Comparison of ENCODE assay signal across 12 cellular contexts in genomic region chr3:100033184-100033583, GRCh38.
DNase-seq lines count a peak whose midpoint lies in the region; ATAC-seq, FAIRE-seq and TF ChIP-seq lines count a peak whose summit lies in the region.
"Had no signal": no experiment of that assay in that cellular context is flagged by ENCODE, and none has a peak within 500 bp of the region (broad histone marks: within the 10 kb centered on the region; RNA-seq: fewer than 3 reads in every experiment).

No MANE protein-coding gene starts in this region.

- H2AFZ ChIP-seq in SK-N-SH (ENCODE audit: low read depth), result no peak overlapping the region

- no peak for TF ChIP-seq POLR2A in H54 (IDR thresholded peaks at IDR 0.05; ENCODE audit: low read depth, low read length)

- CTCF ChIA-PET in SK-N-SH (lab: Yijun Ruan, JAX), result interaction anchor here (1.2 kb wide), 1 partner anchor 36 kb away, joined by 3 read pairs; no protein-coding TSS in a partner anchor

- no peak for ATAC-seq in HG03432 (IDR thresholded peaks at IDR 0.05; ENCODE audit: unreplicated experiment)
- ATAC-seq: K562; stimulated activated naive CD8-positive, alpha-beta T cell treated with anti-CD3 and anti-CD28 coated beads, Interleukin-15, Interleukin-2, amounts not matched to agents 100 U/mL and 50 U/mL, for 24 hours had no signal

- H3K4me1 ChIP-seq in SK-N-SH (ENCODE audit: control insufficient read depth in 1 of 2, insufficient read depth in 2 of 2, low read depth in 1 of 2, low read length in 1 of 2), result peaks cover 8 to 25% of the 10 kb centered on the region in 2 experiments; a peak in 3 of 4 replicates
- H3K4me1 ChIP-seq: Peyer's patch had no signal

- TF ChIP-seq RAD21 in SK-N-SH (IDR thresholded peaks at IDR 0.05; ENCODE audit: low read length), result no peak

- FAIRE-seq in H54 (lab: Jason Lieb, UNC), result peak; percentile 93
- FAIRE-seq in frontal cortex (lab: Jason Lieb, UNC), result no peak
- FAIRE-seq: GM19239, K562 had no signal

- TF ChIP-seq EP300 in SK-N-SH (IDR thresholded peaks at IDR 0.05; ENCODE audit: borderline replicate concordance in 1 of 2, low read depth in 1 of 2, low read length in 1 of 2), result peak in 1 of 2 experiments; percentile 71; a peak in 2 of 4 replicates

- TF ChIP-seq CTCF in SK-N-SH (IDR thresholded peaks at IDR 0.05), result no peak

- H3K9me2 ChIP-seq in SK-N-SH, result no peaks in the 10 kb centered on the region

- H3K4me2 ChIP-seq in SK-N-SH, result peak overlapping the region; percentile 59; the same call in 1 of the 2 replicates

- H3K27ac ChIP-seq in SK-N-SH (ENCODE audit: low read depth in 2 of 2, low read length in 1 of 2), result peak overlapping the region; percentile 59 to 90
- H3K27ac ChIP-seq: Peyer's patch had no signal

- H3K27me3 ChIP-seq in SK-N-SH (ENCODE audit: insufficient read depth), result no peaks in the 10 kb centered on the region
- H3K27me3 ChIP-seq: Peyer's patch had no signal

- no peaks in the 10 kb centered on the region for H3K36me3 ChIP-seq in SK-N-SH (replicated peaks in 1 of 2; ENCODE audit: control insufficient read depth in 1 of 2, insufficient read depth in 2 of 2, low read length in 1 of 2)
- H3K36me3 ChIP-seq: Peyer's patch had no signal

- 20% methylated on average over 1 of the region's 1 CpG for WGBS in SK-N-SH (ENCODE audit: low lambda C conversion rate)

- no peaks in the 10 kb centered on the region for H4K20me1 ChIP-seq in SK-N-SH (ENCODE audit: insufficient read depth)

- H3K9me3 ChIP-seq in SK-N-SH, result no peaks in the 10 kb centered on the region
- H3K9me3 ChIP-seq: Peyer's patch had no signal

- POLR2A ChIA-PET in SK-N-SH (lab: Yijun Ruan, JAX), result no interaction called here

- H3K9ac ChIP-seq in SK-N-SH, result peak overlapping the region; percentile 37; the same call in 1 of the 2 replicates

- DNase-seq in H54 (ENCODE audit: insufficient read length, low spot score) (no peak), SK-N-SH (no peak), glomerular visceral epithelial cell (ENCODE audit: extremely low spot score) (peak; percentile 72), skeletal muscle cell (ENCODE audit: low read depth) (peak; percentile 68), NCI-H748 treated with DMSO at 0.1 percent for 48 hours (lab: John Stamatoyannopoulos, UW) (no peak), frontal cortex (ENCODE audit: low spot score in 2 of 2) (no peak)
- DNase-seq: H9; Peyer's patch; stimulated activated naive CD8-positive, alpha-beta T cell treated with anti-CD3 and anti-CD28 coated beads, Interleukin-15, Interleukin-2, amounts not matched to agents 100 U/mL and 50 U/mL, for 24 hours had no signal

- H3K4me3 ChIP-seq in SK-N-SH (ENCODE audit: low read depth in 2 of 2, low read length in 1 of 2), result no peak overlapping the region
- no peak overlapping the region for H3K4me3 ChIP-seq in skeletal muscle cell (ENCODE audit: low read depth, low read length)
- H3K4me3 ChIP-seq: K562, Peyer's patch had no signal

- H3F3A ChIP-seq in SK-N-SH (replicated peaks; ENCODE audit: insufficient read depth), result peaks cover 30% of the 10 kb centered on the region

- no peaks in the 10 kb centered on the region for H3K79me2 ChIP-seq in SK-N-SH (ENCODE audit: insufficient read depth)

TF ChIP-seq in SK-N-SH, 30 proteins besides CTCF, POLR2A, EP300 and RAD21 (continues in another document):
- TF ChIP-seq USF2 (IDR thresholded peaks at IDR 0.05; ENCODE audit: borderline replicate concordance, low read depth, low read length) (no peak), CHD2 (IDR thresholded peaks at IDR 0.05; ENCODE audit: low read length, partially characterized antibody) (no peak), NFIC (IDR thresholded peaks at IDR 0.05; ENCODE audit: borderline replicate concordance) (no peak), SIN3A (IDR thresholded peaks at IDR 0.05; ENCODE audit: borderline replicate concordance, low read depth, low read length) (no peak), IRF3 (IDR thresholded peaks at IDR 0.05; ENCODE audit: low read depth, low read length) (no peak), SMC3 (IDR thresholded peaks at IDR 0.05; ENCODE audit: low read depth, low read length) (no peak), POLR2AphosphoS5 (IDR thresholded peaks at IDR 0.05; ENCODE audit: low read depth, low read length) (no peak), GATA2 (CRISPR knock-in tag; IDR thresholded peaks at IDR 0.05) (no peak), PBX3 (IDR thresholded peaks at IDR 0.05) (peak; percentile 65), ELF1 (IDR thresholded peaks at IDR 0.05) (no peak), MXI1 (IDR thresholded peaks at IDR 0.05; ENCODE audit: low read depth, low read length) (no peak), NRF1 (IDR thresholded peaks at IDR 0.05; ENCODE audit: low read depth, low read length) (no peak), TAF1 (IDR thresholded peaks at IDR 0.05; ENCODE audit: borderline replicate concordance, low read depth, low read length) (no peak), YY1 (IDR thresholded peaks at IDR 0.05; ENCODE audit: low read depth) (no peak), EZH2phosphoT487 (IDR thresholded peaks at IDR 0.05; ENCODE audit: borderline replicate concordance, low read depth) (no peak), TEAD4 (IDR thresholded peaks at IDR 0.05; ENCODE audit: borderline replicate concordance, insufficient read depth) (no peak), JUND (IDR thresholded peaks at IDR 0.05) (no peak), RFX5 (IDR thresholded peaks at IDR 0.05; ENCODE audit: low read length) (no peak), FOSL2 (IDR thresholded peaks at IDR 0.05; ENCODE audit: borderline replicate concordance, low read depth) (0 out of 2 replicates have a peak, but pooled peaks have one; percentile 3), RXRA (IDR thresholded peaks at IDR 0.05; ENCODE audit: borderline replicate concordance, low read depth) (peak; percentile 79), MAX (IDR thresholded peaks at IDR 0.05; ENCODE audit: low read depth) (peak; percentile 42; the same call in 1 of the 2 replicates), ZBTB33 (IDR thresholded peaks at IDR 0.05; ENCODE audit: borderline replicate concordance, low read depth) (no peak)

Comparison
In these comparisons a context has a peak if more than half of its experiments do, and no peak if none do; other contexts are left out.
1. DNase-seq: peak in glomerular visceral epithelial cell (single experiment) and skeletal muscle cell (single experiment); none in H54 (single experiment), SK-N-SH (single experiment), NCI-H748 treated with DMSO at 0.1 percent for 48 hours (single experiment) and frontal cortex (0 of 2).